17 cellular contexts compared by ENCODE assay signal in genomic region chr5:178551468-178551867, GRCh38. TPM values are rescaled to one million over a fixed set of nuclear protein-coding genes. Genes with fewer than 3 reads are reported as not detected.
DNase-seq lines count a peak whose midpoint lies in the region; ATAC-seq and TF ChIP-seq lines count a peak whose summit lies in the region.
"Had no signal": no experiment of that assay in that cellular context is flagged by ENCODE, and none has a peak within 500 bp of the region (broad histone marks: within the 10 kb centered on the region; RNA-seq: fewer than 3 reads in every experiment).

No MANE protein-coding gene starts in this region.

- H3K79me2 ChIP-seq in SU-DHL-6 (ENCODE audit: insufficient read depth, low read length) = no peaks in the 10 kb centered on the region

- intact Hi-C loops in cardiac septum (cut with DNase I) = loop anchor here (5.0 kb wide), 1 partner anchor 314 kb away; no protein-coding TSS in a partner anchor
- intact Hi-C loops in right cardiac atrium (cut with DNase I) = loop anchor here in 1 of 4 donors (5.0 kb wide), 1 partner anchor 274 kb away; no protein-coding TSS in a partner anchor
- intact Hi-C loops in aorta (cut with DNase I) = loop anchor here (2.0 to 10.0 kb wide), 3 partner anchors 89 to 277 kb away; no protein-coding TSS in a partner anchor
- intact Hi-C loops in left colon (cut with DNase I, micrococcal nuclease) = loop anchor here (5.0 kb wide), 2 partner anchors 269 to 274 kb away; no protein-coding TSS in a partner anchor

- no peak overlapping the region for H3K27ac ChIP-seq in right cardiac atrium (ENCODE audit: low read length)
- no peak overlapping the region for H3K27ac ChIP-seq in SU-DHL-6 (ENCODE audit: low read depth, low read length)
- no peak overlapping the region for H3K27ac ChIP-seq in aorta (ENCODE audit: low read depth in 1 of 2, low read length in 2 of 2)
- H3K27ac ChIP-seq: 22Rv1, SJCRH30 had no signal

- no peaks in the 10 kb centered on the region for H4K20me1 ChIP-seq in SU-DHL-6 (ENCODE audit: low read depth, low read length)

- H3K27ac Mint-ChIP-seq in neural crest cell (ENCODE audit: unreplicated experiment) (no peak overlapping the region), WTC11 (no peak overlapping the region)

- no peaks in the 10 kb centered on the region for H3F3A ChIP-seq in SU-DHL-6 (ENCODE audit: insufficient read depth)

- H3K9me3 Mint-ChIP-seq in neural crest cell (no peaks in the 10 kb centered on the region), WTC11 (no peaks in the 10 kb centered on the region)

- peaks cover 41% of the 10 kb centered on the region for H3K4me1 Mint-ChIP-seq in neural crest cell
- peaks cover 51% of the 10 kb centered on the region for H3K4me1 Mint-ChIP-seq in WTC11

- H3K4me1 ChIP-seq in right cardiac atrium (ENCODE audit: control insufficient read depth, insufficient read depth, low read length) = no peaks in the 10 kb centered on the region
- H3K4me1 ChIP-seq in aorta (ENCODE audit: control insufficient read depth in 1 of 2, insufficient read depth in 2 of 2, low read length in 2 of 2) = no peaks in the 10 kb centered on the region
- H3K4me1 ChIP-seq: SJCRH30 had no signal

- H3K4me3 ChIP-seq in right cardiac atrium (ENCODE audit: low read length) = no peak overlapping the region
- no peak overlapping the region for H3K4me3 ChIP-seq in SU-DHL-6 (ENCODE audit: insufficient read depth, low read length, poor library complexity, severe bottlenecking)
- H3K4me3 ChIP-seq in aorta (ENCODE audit: low read length in 2 of 2) = no peak overlapping the region
- H3K4me3 ChIP-seq: SJCRH30 had no signal

- H3K9ac ChIP-seq in SU-DHL-6 (ENCODE audit: low read length) = no peak overlapping the region

- H3K9me3 ChIP-seq in right cardiac atrium (ENCODE audit: control insufficient read depth, low read length) (no peaks in the 10 kb centered on the region), SU-DHL-6 (ENCODE audit: insufficient read depth, low read length) (no peaks in the 10 kb centered on the region), aorta (ENCODE audit: control insufficient read depth, low read length) (no peaks in the 10 kb centered on the region)
- H3K9me3 ChIP-seq: SJCRH30 had no signal

- H3K36me3 Mint-ChIP-seq in neural crest cell (ENCODE audit: low read depth) (peaks cover 4% of the 10 kb centered on the region), WTC11 (no peaks in the 10 kb centered on the region)

- no peak overlapping the region for H2AFZ ChIP-seq in SU-DHL-6 (ENCODE audit: low read depth, low read length, severe bottlenecking)

- POLR2A ChIA-PET in WTC11 (lab: Charles Lee) = no interaction called here

- TF ChIP-seq CTCF in SU-DHL-6 (IDR thresholded peaks at IDR 0.05; ENCODE audit: insufficient read depth, low read length, poor library complexity, severe bottlenecking) (peak; percentile 16), neural crest cell (conservative IDR thresholded peaks at IDR 0.05) (peak; percentile 21), WTC11 (IDR thresholded peaks at IDR 0.05) (no peak)

- 54% methylated on average over 7 of the region's 7 CpGs for WGBS in right cardiac atrium
- WGBS in aorta, 2 donors = 69 to 70% methylated on average over 7 of the region's 7 CpGs

- H3K36me3 ChIP-seq in SU-DHL-6 (ENCODE audit: low read length) (no peaks in the 10 kb centered on the region), aorta (ENCODE audit: control insufficient read depth in 1 of 2, insufficient read depth in 2 of 2, low read length in 1 of 2) (no peaks in the 10 kb centered on the region)
- H3K36me3 ChIP-seq: SJCRH30 had no signal

- peak; percentile 55 for DNase-seq in cardiac septum (ENCODE audit: low spot score)
- DNase-seq in right cardiac atrium = no peak
- no peak for DNase-seq in neural crest cell (ENCODE audit: low read depth, low spot score)
- DNase-seq in aorta = peak; percentile 25 to 47
- no peak for DNase-seq in left colon
- no peak for DNase-seq in WTC11 (ENCODE audit: low spot score)
- DNase-seq: GOT3, KG1, NCI-H1105, NCI-H187 treated with DMSO at 0.1 percent for 48 hours, NCI-H2171 had no signal

- ATAC-seq in right cardiac atrium = no peak
- ATAC-seq in aorta (ENCODE audit: low FRiP score) = no peak
- no peak for ATAC-seq in left colon
- no peak for ATAC-seq in WTC11
- no peak for ATAC-seq in HG02571 (IDR thresholded peaks at IDR 0.05; ENCODE audit: unreplicated experiment)

- CTCF ChIA-PET in WTC11 (lab: Charles Lee) = interaction anchor here (1.0 to 5.2 kb wide), 6 partner anchors 24 to 270 kb away, joined by 3 to 55 read pairs (median 6); partner anchors contain the start of gene COL23A1

- no peak overlapping the region for H3K4me2 ChIP-seq in SU-DHL-6 (ENCODE audit: low read depth, low read length, poor library complexity, severe bottlenecking)

- H3K9me2 ChIP-seq in SU-DHL-6 (replicated peaks; ENCODE audit: insufficient read depth, low read length) = no peaks in the 10 kb centered on the region

- H3K27me3 Mint-ChIP-seq in neural crest cell (ENCODE audit: low read depth) = peaks cover 18% of the 10 kb centered on the region
- H3K27me3 Mint-ChIP-seq in WTC11 (ENCODE audit: low read depth) = no peaks in the 10 kb centered on the region

- no peak overlapping the region for H3K4me3 Mint-ChIP-seq in neural crest cell
- H3K4me3 Mint-ChIP-seq in WTC11 = no peak overlapping the region

- H3K27me3 ChIP-seq in right cardiac atrium (ENCODE audit: control insufficient read depth, insufficient read depth) = no peaks in the 10 kb centered on the region
- no peaks in the 10 kb centered on the region for H3K27me3 ChIP-seq in SU-DHL-6 (ENCODE audit: low read length)
- H3K27me3 ChIP-seq in aorta (ENCODE audit: control insufficient read depth in 1 of 2, insufficient read depth in 2 of 2, low read length in 1 of 2) = no peaks in the 10 kb centered on the region
- H3K27me3 ChIP-seq: SJCRH30 had no signal

TF ChIP-seq in WTC11, 78 proteins besides CTCF, POLR2A, EP300 and RAD21 (continues in another document):
- no peak for TF ChIP-seq AR (CRISPR knock-in tag; IDR thresholded peaks at IDR 0.05)
- no peak for TF ChIP-seq NR2C2 (CRISPR knock-in tag; IDR thresholded peaks at IDR 0.05)
- no peak for TF ChIP-seq ESRRA (CRISPR knock-in tag; IDR thresholded peaks at IDR 0.05; ENCODE audit: borderline replicate concordance)
- no peak for TF ChIP-seq ZMAT4 (CRISPR knock-in tag; IDR thresholded peaks at IDR 0.05)
- TF ChIP-seq ATF2 (CRISPR knock-in tag; IDR thresholded peaks at IDR 0.05; ENCODE audit: borderline replicate concordance, low read depth) = no peak
- TF ChIP-seq SMAD4 (CRISPR knock-in tag; IDR thresholded peaks at IDR 0.05) = no peak

RNA-seq across cellular contexts. Expression of gene COL23A1, which starts 38.7 kb away (rescaled TPM):
- total RNA-seq in cardiac septum (16.5 TPM), right cardiac atrium (10 to 100 TPM in 2 of 4 donors, 1 to 10 TPM in 2; 5.5 to 13.6 (median 8.8) TPM), neural crest cell (33.7 and 34.0 TPM in 2 replicates), aorta (1 to 10 TPM in 1 of 2 donors, under 1 TPM in 1; 0.36 to 1.5 TPM), left colon (under 1 TPM; 0.09 to 0.73 TPM), WTC11 (2021) (15.0 to 19.8 TPM (median 18.7 TPM) in 3 replicates)
- polyA plus RNA-seq in right cardiac atrium (2.5 TPM), aorta (1 to 10 TPM in 1 of 2 donors, not detected in 1; 1.1 TPM)
- total RNA-seq: MCF 10A, NCI-H460, SJCRH30 had no signal

Comparison
In these comparisons a context has a peak if more than half of its experiments do, and no peak if none do; other contexts are left out.
1. DNase-seq: peak in cardiac septum (single experiment) and aorta (2 of 2); none in right cardiac atrium (0 of 3), neural crest cell (single experiment), left colon (0 of 2) and WTC11 (single experiment).